Comparison of ENCODE assay signal across 25 cellular contexts in genomic region chr3:158053386-158053785, GRCh38. TPM values are rescaled to one million over a fixed set of nuclear protein-coding genes. Genes with fewer than 3 reads are reported as not detected.
DNase-seq lines count a peak whose midpoint lies in the region; ATAC-seq, FAIRE-seq and TF ChIP-seq lines count a peak whose summit lies in the region.
"Had no signal": no experiment of that assay in that cellular context is flagged by ENCODE, and none has a peak within 500 bp of the region (broad histone marks: within the 10 kb centered on the region; RNA-seq: fewer than 3 reads in every experiment).

No MANE protein-coding gene starts in this region.

- no peaks in the 10 kb centered on the region for H3F3A ChIP-seq in SK-N-SH (replicated peaks; ENCODE audit: insufficient read depth)

- CTCF ChIA-PET in SK-N-SH (lab: Yijun Ruan, JAX), result no interaction called here

- no peaks in the 10 kb centered on the region for H4K20me1 ChIP-seq in SK-N-SH (ENCODE audit: insufficient read depth)
- H4K20me1 ChIP-seq: BLaER1 had no signal

- H3K9ac ChIP-seq in SK-N-SH, result no peak overlapping the region
- H3K9ac ChIP-seq: BLaER1 had no signal

- H3K36me3 ChIP-seq in SK-N-SH (replicated peaks in 1 of 2; ENCODE audit: control insufficient read depth in 1 of 2, insufficient read depth in 2 of 2, low read length in 1 of 2), result no peaks in the 10 kb centered on the region
- H3K36me3 ChIP-seq: BE2C, BLaER1 had no signal

- POLR2A ChIA-PET in SK-N-SH (lab: Yijun Ruan, JAX), result no interaction called here

- no peak overlapping the region for H3K27ac ChIP-seq in SK-N-SH (ENCODE audit: low read depth in 2 of 2, low read length in 1 of 2)
- H3K27ac ChIP-seq: 22Rv1, BLaER1 had no signal

- no peak overlapping the region for H3K4me2 ChIP-seq in SK-N-SH
- H3K4me2 ChIP-seq: BLaER1 had no signal

- peak; percentile 33 for FAIRE-seq in colon (lab: Jason Lieb, UNC)
- FAIRE-seq: GM12878, GM12892, GM18507 had no signal

- no peak overlapping the region for H3K4me3 ChIP-seq in SK-N-SH (ENCODE audit: low read depth in 2 of 2, low read length in 1 of 2)
- H3K4me3 ChIP-seq: BLaER1, GM12878 had no signal

- no peak for ATAC-seq in SK-N-SH treated with all-trans-retinoic acid at 6 μM for 48 hours
- ATAC-seq: GM12878 had no signal

- no peaks in the 10 kb centered on the region for H3K79me2 ChIP-seq in SK-N-SH (ENCODE audit: insufficient read depth)

- TF ChIP-seq RAD21 in SK-N-SH (IDR thresholded peaks at IDR 0.05; ENCODE audit: low read length), result no peak

- DNase-seq in SK-N-SH, result no peak
- no peak for DNase-seq in NCI-H128 (lab: John Stamatoyannopoulos, UW; ENCODE audit: unreplicated experiment)
- DNase-seq in putamen (ENCODE audit: low spot score), result no peak
- DNase-seq: ACHN; BE2C; C1 segment of cervical spinal cord; CD4-positive, alpha-beta memory T cell; CD4-positive, CD25-positive, alpha-beta regulatory T cell; CD8-positive, alpha-beta memory T cell; COR-L47; DMS 273 treated with DMSO at 0.1 percent for 48 hours; DMS153; DMS53; DMS79; DND-41; EL; GDM1 had no signal

- peaks cover 3% of the 10 kb centered on the region; the same call in 1 of the 2 replicates for H3K9me3 ChIP-seq in SK-N-SH
- H3K9me3 ChIP-seq: BLaER1 had no signal

- no peak for TF ChIP-seq EP300 in SK-N-SH (IDR thresholded peaks at IDR 0.05; ENCODE audit: borderline replicate concordance in 1 of 2, low read depth in 1 of 2, low read length in 1 of 2)

- TF ChIP-seq CTCF in SK-N-SH (IDR thresholded peaks at IDR 0.05), result no peak

- no peak overlapping the region for H2AFZ ChIP-seq in SK-N-SH (ENCODE audit: low read depth)

- no peaks in the 10 kb centered on the region; a peak in 1 of 4 replicates for H3K4me1 ChIP-seq in SK-N-SH (ENCODE audit: control insufficient read depth in 1 of 2, insufficient read depth in 2 of 2, low read depth in 1 of 2, low read length in 1 of 2)
- H3K4me1 ChIP-seq: BE2C, BLaER1 had no signal

- no peaks in the 10 kb centered on the region for H3K9me2 ChIP-seq in SK-N-SH

- H3K27me3 ChIP-seq in SK-N-SH (ENCODE audit: insufficient read depth), result no peaks in the 10 kb centered on the region
- H3K27me3 ChIP-seq: BE2C, BLaER1 had no signal

TF ChIP-seq in SK-N-SH treated with all-trans-retinoic acid at 6 μM for 48 hours, 23 proteins besides CTCF, POLR2A, EP300 and RAD21:
- TF ChIP-seq ZNF8 (CRISPR knock-in tag; IDR thresholded peaks at IDR 0.05) (peak; percentile 93), PATZ1 (CRISPR knock-in tag; IDR thresholded peaks at IDR 0.05; ENCODE audit: borderline replicate concordance) (no peak)
TF ChIP-seq in SK-N-SH treated with all-trans-retinoic acid at 6 μM for 48 hours: peak in this region for 1.

TF ChIP-seq in SK-N-SH, 30 proteins besides CTCF, POLR2A, EP300 and RAD21:
- TF ChIP-seq RCOR1 (IDR thresholded peaks at IDR 0.05; ENCODE audit: low read length) (no peak), FOXM1 (IDR thresholded peaks at IDR 0.05; ENCODE audit: low read depth) (no peak), CHD2 (IDR thresholded peaks at IDR 0.05; ENCODE audit: low read length, partially characterized antibody) (no peak), IRF3 (IDR thresholded peaks at IDR 0.05; ENCODE audit: low read depth, low read length) (no peak), MEF2A (IDR thresholded peaks at IDR 0.05; ENCODE audit: borderline replicate concordance, low read depth) (no peak), GABPA (IDR thresholded peaks at IDR 0.05; ENCODE audit: low read depth) (no peak)

RNA-seq across cellular contexts. Expression of gene SHOX2, which starts 52.8 kb away (rescaled TPM):
- polyA plus RNA-seq in SK-N-SH (2012; rRNA removed), result 17.1 and 20.2 TPM in 2 replicates
- polyA plus RNA-seq in SK-N-SH (2012; cell fraction: cytosol; rRNA removed), result 10.8 and 11.8 TPM in 2 replicates
- polyA plus RNA-seq in SK-N-SH (2012; cell fraction: nucleus; rRNA removed), result 81.5 and 86.0 TPM in 2 replicates
- polyA plus RNA-seq: CD14-positive monocyte; CD4-positive, alpha-beta memory T cell; CD4-positive, CD25-positive, alpha-beta regulatory T cell; CD8-positive, alpha-beta memory T cell had no signal

RNA-seq across cellular contexts. Expression of gene RSRC1, which starts 56.5 kb away (rescaled TPM):
- polyA plus RNA-seq in SK-N-SH (2012; rRNA removed), result 4.4 and 4.5 TPM in 2 replicates
- 8.6 and 10.9 TPM in 2 replicates for polyA plus RNA-seq in SK-N-SH (2012; cell fraction: cytosol; rRNA removed)
- 2.7 and 5.1 TPM in 2 replicates for polyA plus RNA-seq in SK-N-SH (2012; cell fraction: nucleus; rRNA removed)
